Comparison of ENCODE assay signal across 11 cellular contexts in the genomic region with DNA sequence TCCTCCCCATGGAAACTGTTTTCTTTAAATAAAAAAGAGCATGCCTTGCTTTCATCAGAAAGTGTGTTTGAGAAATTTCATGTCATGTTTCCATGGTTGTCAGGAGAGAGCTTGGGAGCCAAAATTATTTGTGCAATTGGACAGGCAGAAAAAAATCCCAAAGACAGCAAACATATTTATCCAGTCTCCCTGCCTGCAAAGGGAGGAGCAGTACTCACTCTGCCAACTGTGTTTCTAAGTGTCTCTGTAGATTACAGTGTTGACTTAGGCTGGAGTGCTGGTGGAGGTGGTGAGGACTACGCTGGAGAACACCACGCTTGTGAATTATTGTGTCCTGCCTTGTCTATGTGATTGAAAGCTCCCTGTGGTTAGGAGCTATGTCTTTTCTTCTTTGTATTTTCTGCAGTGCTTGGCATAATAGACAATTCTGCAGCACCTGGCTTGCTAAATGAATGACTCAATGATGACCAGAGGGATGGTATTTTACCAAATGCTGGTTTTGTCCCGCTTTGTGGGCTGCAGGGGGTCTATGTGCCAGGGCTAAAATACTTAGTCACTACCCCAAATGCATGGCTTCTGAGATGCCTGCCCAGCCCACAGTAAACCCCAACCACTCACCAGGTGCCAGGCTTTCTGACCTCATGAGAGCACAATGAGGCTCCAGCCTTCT. TPM values are rescaled to one million over a fixed set of nuclear protein-coding genes. Genes with fewer than 3 reads are reported as not detected.
DNase-seq lines count a peak whose midpoint lies in the region; ATAC-seq and TF ChIP-seq lines count a peak whose summit lies in the region.
"Had no signal": no experiment of that assay in that cellular context is flagged by ENCODE, and none has a peak within 500 bp of the region (broad histone marks: within the 10 kb centered on the region; RNA-seq: fewer than 3 reads in every experiment).

No MANE protein-coding gene starts in this region.

- H3K27ac ChIP-seq in esophagus squamous epithelium (peak overlapping the region; percentile 54 to 83 (median 68)), muscle layer of colon (ENCODE audit: low read depth, low read length) (peak overlapping the region; percentile 36), aorta (ENCODE audit: low read depth in 1 of 2, low read length in 2 of 2) (no peak overlapping the region)

- no peaks in the 10 kb centered on the region for H3K27me3 ChIP-seq in esophagus squamous epithelium
- no peaks in the 10 kb centered on the region for H3K27me3 ChIP-seq in muscle layer of colon (ENCODE audit: control insufficient read depth in 1 of 2, insufficient read depth in 2 of 2, low read length in 2 of 2)
- H3K27me3 ChIP-seq in aorta (ENCODE audit: control insufficient read depth in 1 of 2, insufficient read depth in 2 of 2, low read length in 1 of 2): no peaks in the 10 kb centered on the region

- H3K4me1 Mint-ChIP-seq in T-cell: no peaks in the 10 kb centered on the region

- TF ChIP-seq POLR2A in esophagus squamous epithelium (IDR thresholded peaks at IDR 0.05): no peak

- H3K9me3 ChIP-seq in esophagus squamous epithelium (no peaks in the 10 kb centered on the region), muscle layer of colon (ENCODE audit: low read length) (no peaks in the 10 kb centered on the region), aorta (ENCODE audit: control insufficient read depth, low read length) (no peaks in the 10 kb centered on the region)

- H3K27ac Mint-ChIP-seq in T-cell: no peak overlapping the region
- H3K27ac Mint-ChIP-seq: activated CD4-positive, alpha-beta memory T cell treated with anti-CD3 and anti-CD28 coated beads, Interleukin-2, amount 10 ng/mL, durations not matched to agents 7 days and 5 days; stimulated activated naive CD8-positive, alpha-beta T cell treated with anti-CD3 and anti-CD28 coated beads, Interleukin-15, Interleukin-2, amounts not matched to agents 100 ng/mL and 50 ng/mL, for 24 hours had no signal

- intact Hi-C loops in esophagus squamous epithelium (cut with DNase I): loop anchor here (10.0 kb wide), 1 partner anchor 47 kb away; a partner anchor contains a TSS
- intact Hi-C loops in aorta (cut with DNase I): no loop called here

- CTCF ChIA-PET in T-cell (lab: Charles Lee): no interaction called here

- H3K4me3 Mint-ChIP-seq in T-cell: no peak overlapping the region
- H3K4me3 Mint-ChIP-seq: activated CD4-positive, alpha-beta memory T cell treated with anti-CD3 and anti-CD28 coated beads, Interleukin-2, amount 10 ng/mL, durations not matched to agents 7 days and 5 days; stimulated activated naive CD8-positive, alpha-beta T cell treated with anti-CD3 and anti-CD28 coated beads, Interleukin-15, Interleukin-2, amounts not matched to agents 100 ng/mL and 50 ng/mL, for 24 hours had no signal

- POLR2A ChIA-PET in T-cell (lab: Charles Lee): no interaction called here

- no peaks in the 10 kb centered on the region for H3K36me3 Mint-ChIP-seq in T-cell

- H3K4me1 ChIP-seq in esophagus squamous epithelium (peaks cover 14 to 93% (median 49%) of the 10 kb centered on the region in 3 donors), muscle layer of colon (ENCODE audit: insufficient read depth, low read length) (peaks cover 76% of the 10 kb centered on the region), aorta (ENCODE audit: control insufficient read depth in 1 of 2, insufficient read depth in 2 of 2, low read length in 2 of 2) (peaks cover 0 to 3% of the 10 kb centered on the region in 2 donors)

- WGBS in esophagus squamous epithelium, 2 donors: 24 to 36% methylated on average over 3 of the region's 3 CpGs
- WGBS in aorta, 2 donors: 35 to 36% methylated on average over 3 of the region's 3 CpGs

- H3K27me3 Mint-ChIP-seq in T-cell: peaks cover 0 to 4% of the 10 kb centered on the region in 2 donors
- H3K27me3 Mint-ChIP-seq: stimulated activated naive CD8-positive, alpha-beta T cell treated with anti-CD3 and anti-CD28 coated beads, Interleukin-15, Interleukin-2, amounts not matched to agents 100 ng/mL and 50 ng/mL, for 24 hours had no signal

- H3K9ac ChIP-seq in muscle layer of colon (ENCODE audit: low read length): no peak overlapping the region

- peaks cover 0 to 1% (median 0%) of the 10 kb centered on the region in 3 donors for H3K36me3 ChIP-seq in esophagus squamous epithelium
- H3K36me3 ChIP-seq in muscle layer of colon (ENCODE audit: insufficient read depth, low read length): peaks cover 27% of the 10 kb centered on the region
- H3K36me3 ChIP-seq in aorta (ENCODE audit: control insufficient read depth in 1 of 2, insufficient read depth in 2 of 2, low read length in 1 of 2): peaks cover 0 to 2% of the 10 kb centered on the region in 2 donors

- no peaks in the 10 kb centered on the region for H3K9me3 Mint-ChIP-seq in T-cell
- H3K9me3 Mint-ChIP-seq: activated CD4-positive, alpha-beta memory T cell treated with anti-CD3 and anti-CD28 coated beads, Interleukin-2, amount 10 ng/mL, durations not matched to agents 7 days and 5 days; stimulated activated naive CD8-positive, alpha-beta T cell treated with anti-CD3 and anti-CD28 coated beads, Interleukin-15, Interleukin-2, amounts not matched to agents 100 ng/mL and 50 ng/mL, for 24 hours had no signal

- DNase-seq in NCI-H748 (lab: John Stamatoyannopoulos, UW; ENCODE audit: unreplicated experiment) (peak; percentile 9), NCI-H748 treated with DMSO at 0.1 percent for 48 hours (lab: John Stamatoyannopoulos, UW) (no peak), esophagus squamous epithelium (lab: John Stamatoyannopoulos, UW) (no peak), aorta (no peak), T-cell (no peak)
- DNase-seq: activated CD4-positive, alpha-beta memory T cell treated with anti-CD3 and anti-CD28 coated beads, Interleukin-2, amount 10 ng/mL, durations not matched to agents 7 days and 5 days; amniotic stem cell had no signal

- ATAC-seq in aorta (ENCODE audit: low FRiP score) (peak; percentile 68), HG03442 (IDR thresholded peaks at IDR 0.05; ENCODE audit: unreplicated experiment) (no peak), HG02852 (IDR thresholded peaks at IDR 0.05; ENCODE audit: unreplicated experiment) (no peak), T-cell (replicated peaks in 1 of 4) (no peak)

- no peak for TF ChIP-seq CTCF in esophagus squamous epithelium (IDR thresholded peaks at IDR 0.05)

- no peak overlapping the region for H3K4me3 ChIP-seq in esophagus squamous epithelium
- H3K4me3 ChIP-seq in muscle layer of colon (ENCODE audit: low read depth in 1 of 2, low read length in 2 of 2): no peak overlapping the region
- no peak overlapping the region for H3K4me3 ChIP-seq in aorta (ENCODE audit: low read length in 2 of 2)

RNA-seq across cellular contexts. Expression of a gene that starts 50.8 kb away (rescaled TPM):
- total RNA-seq in esophagus squamous epithelium (10 to 100 TPM; 13.7 to 75.7 (median 24.1) TPM), aorta (100 to 1,000 TPM in 1 of 2 donors, 10 to 100 TPM in 1; 45.1 to 164 TPM), T-cell (under 1 TPM in 2 of 5 donors, not detected in 3; 0.16 to 0.20 TPM)
- polyA plus RNA-seq in aorta: 1 to 10 TPM; 6.6 to 8.5 TPM
- total RNA-seq: activated CD4-positive, alpha-beta memory T cell treated with anti-CD3 and anti-CD28 coated beads, Interleukin-2, amount 10 ng/mL, durations not matched to agents 7 days and 5 days had no signal

Comparison
In these comparisons a context has a peak if more than half of its experiments do, and no peak if none do; other contexts are left out.
1. H3K27ac ChIP-seq: peak in esophagus squamous epithelium (4 of 4) and muscle layer of colon (single experiment); none in aorta (0 of 2).
2. RNA of a gene that starts 50.8 kb away (total RNA-seq): 45.1 to 164 TPM in aorta and 13.7 to 75.7 TPM in esophagus squamous epithelium; 0.16 to 0.20 TPM in T-cell; every median in the first group is over 10 times any median in the second.